15 cellular contexts compared by ENCODE assay signal in genomic region chr6:163671791-163672190, GRCh38.
A peak's percentile ranks its signal among the peaks of the same experiment; 100 is the strongest.
DNase-seq lines count a peak whose midpoint lies in the region; ATAC-seq and TF ChIP-seq lines count a peak whose summit lies in the region.
"Had no signal": no experiment of that assay in that cellular context is flagged by ENCODE, and none has a peak within 500 bp of the region (broad histone marks: within the 10 kb centered on the region; RNA-seq: fewer than 3 reads in every experiment).

No MANE protein-coding gene starts in this region.

- H4K8ac ChIP-seq in IMR-90 (ENCODE audit: low read depth in 2 of 2, low read length in 2 of 2) (no peak overlapping the region), mesenchymal stem cell (ENCODE audit: low read length) (no peak overlapping the region)

- H4K20me1 ChIP-seq in GM23338 (replicated peaks; ENCODE audit: insufficient read depth) (no peaks in the 10 kb centered on the region), IMR-90 (ENCODE audit: insufficient read depth, low read length) (no peaks in the 10 kb centered on the region)

- H3K9me3 Mint-ChIP-seq in GM23338: peaks cover 5% of the 10 kb centered on the region; the same call in 2 of the 3 replicates
- H3K9me3 Mint-ChIP-seq: CD4-positive, alpha-beta memory T cell had no signal

- H2BK12ac ChIP-seq in mesenchymal stem cell (ENCODE audit: low read length in 2 of 2): no peak overlapping the region

- H3K4ac ChIP-seq in IMR-90 (ENCODE audit: low read depth, low read length) (no peak overlapping the region), mesenchymal stem cell (ENCODE audit: low read depth in 1 of 2, low read length in 2 of 2) (no peak overlapping the region)

- no peaks in the 10 kb centered on the region for H3K27me3 ChIP-seq in GM23338 (ENCODE audit: insufficient read depth)
- peaks cover 1% of the 10 kb centered on the region; the same call in 1 of the 2 replicates for H3K27me3 ChIP-seq in IMR-90 (ENCODE audit: control insufficient read depth, insufficient read depth, low read length)
- no peaks in the 10 kb centered on the region for H3K27me3 ChIP-seq in mesenchymal stem cell (ENCODE audit: control insufficient read depth in 1 of 2, insufficient read depth in 1 of 2, low read length in 2 of 2)
- no peaks in the 10 kb centered on the region for H3K27me3 ChIP-seq in testis

- H3K27ac ChIP-seq in GM23338 (ENCODE audit: low read depth) (no peak overlapping the region), IMR-90 (ENCODE audit: insufficient read depth, low read length) (no peak overlapping the region), mesenchymal stem cell (ENCODE audit: low read length, poor library complexity, severe bottlenecking) (no peak overlapping the region), testis (no peak overlapping the region)

- no peak overlapping the region for H3K9ac ChIP-seq in IMR-90 (ENCODE audit: low read depth, low read length)
- H3K9ac ChIP-seq in mesenchymal stem cell (ENCODE audit: low read length): no peak overlapping the region

- H3F3A ChIP-seq in GM23338 (replicated peaks; ENCODE audit: low read depth): no peaks in the 10 kb centered on the region

- no peaks in the 10 kb centered on the region for H3K36me3 Mint-ChIP-seq in GM23338 (ENCODE audit: low read depth)
- H3K36me3 Mint-ChIP-seq: CD4-positive, alpha-beta memory T cell had no signal

- H4K5ac ChIP-seq in IMR-90 (ENCODE audit: low read depth, low read length): no peak overlapping the region

- H2BK120ac ChIP-seq in IMR-90 (ENCODE audit: low read depth, low read length) (no peak overlapping the region), mesenchymal stem cell (ENCODE audit: low read depth, low read length) (no peak overlapping the region)

- no peak for TF ChIP-seq RAD21 in IMR-90 (IDR thresholded peaks at IDR 0.05; ENCODE audit: low read length)

- H3K36me3 ChIP-seq in GM23338 (ENCODE audit: insufficient read depth) (no peaks in the 10 kb centered on the region), IMR-90 (ENCODE audit: control insufficient read depth, insufficient read depth, low read length) (no peaks in the 10 kb centered on the region), mesenchymal stem cell (ENCODE audit: control insufficient read depth in 1 of 2, insufficient read depth in 2 of 2, low read depth in 1 of 2, low read length in 2 of 2) (no peaks in the 10 kb centered on the region), testis (ENCODE audit: low read depth, missing control alignments) (no peaks in the 10 kb centered on the region)

- H3K18ac ChIP-seq in IMR-90 (ENCODE audit: low read depth, low read length) (no peak overlapping the region), mesenchymal stem cell (ENCODE audit: low read depth in 1 of 2, low read length in 2 of 2) (no peak overlapping the region)

- no peaks in the 10 kb centered on the region for H3K4me1 ChIP-seq in GM23338 (ENCODE audit: insufficient read depth)
- H3K4me1 ChIP-seq in IMR-90 (ENCODE audit: control insufficient read depth, insufficient read depth, low read length): no peaks in the 10 kb centered on the region
- no peaks in the 10 kb centered on the region for H3K4me1 ChIP-seq in mesenchymal stem cell (ENCODE audit: control insufficient read depth, insufficient read depth, low read depth, low read length)
- H3K4me1 ChIP-seq in testis: no peaks in the 10 kb centered on the region

- H2BK5ac ChIP-seq in IMR-90 (ENCODE audit: low read depth, low read length, poor library complexity, severe bottlenecking): no peak overlapping the region
- H2BK5ac ChIP-seq in mesenchymal stem cell (ENCODE audit: low read depth, low read length, poor library complexity, severe bottlenecking): no peak overlapping the region

- H2AFZ ChIP-seq in GM23338: peak overlapping the region; percentile 10; the same call in 1 of the 2 replicates
- peak overlapping the region; percentile 7 for H2AFZ ChIP-seq in IMR-90 (replicated peaks; ENCODE audit: low read length, poor library complexity)
- no peak overlapping the region for H2AFZ ChIP-seq in mesenchymal stem cell (ENCODE audit: low read depth, low read length)

- no peak overlapping the region for H3K14ac ChIP-seq in IMR-90 (replicated peaks; ENCODE audit: low read depth, low read length)
- no peak overlapping the region for H3K14ac ChIP-seq in mesenchymal stem cell (ENCODE audit: low read length in 2 of 2)

- H2AK5ac ChIP-seq in IMR-90 (ENCODE audit: low read depth, low read length) (no peak overlapping the region), mesenchymal stem cell (ENCODE audit: low read length, severe bottlenecking) (no peak overlapping the region)

- no peak overlapping the region for H2BK15ac ChIP-seq in IMR-90 (ENCODE audit: low read depth, low read length)
- no peak overlapping the region for H2BK15ac ChIP-seq in mesenchymal stem cell (ENCODE audit: low read depth, poor library complexity, severe bottlenecking)

- H3K4me3 ChIP-seq in GM23338 (no peak overlapping the region), IMR-90 (ENCODE audit: insufficient read depth, low read depth, low read length) (no peak overlapping the region), mesenchymal stem cell (ENCODE audit: insufficient read depth in 1 of 2, low read depth in 1 of 2, low read length in 2 of 2) (no peak overlapping the region), testis (peak overlapping the region; percentile 51 to 54)

- H3K4me2 ChIP-seq in GM23338: no peak overlapping the region
- H3K4me2 ChIP-seq in IMR-90 (ENCODE audit: low read depth, low read length): no peak overlapping the region
- H3K4me2 ChIP-seq in mesenchymal stem cell (ENCODE audit: low read length, poor library complexity, severe bottlenecking): no peak overlapping the region

- H3K27ac Mint-ChIP-seq in GM23338: no peak overlapping the region
- H3K27ac Mint-ChIP-seq: CD4-positive, alpha-beta memory T cell had no signal

- WGBS in IMR-90 (ENCODE audit: extremely low coverage in 2 of 2, insufficient read length in 1 of 2), 2 experiments: 99% methylated on average over 13 of the region's 25 CpGs; no CpG with 5 or more reads in 1 of the 2 experiments
- 94% methylated on average over 25 of the region's 25 CpGs for WGBS in mesenchymal stem cell
- WGBS in testis, 2 donors: 49 to 78% methylated on average over 12 to 25 of the region's 25 CpGs

- BruUV-seq in IMR-90 (replicated peaks; lab: Mats Ljungman, UMichigan): no TSS peak

- POLR2A ChIA-PET in IMR-90 (lab: Charles Lee; ENCODE audit: unreplicated experiment): no interaction called here

- DNase-seq in GM23338 (ENCODE audit: low spot score) (no peak), IMR-90 (no peak), mesenchymal stem cell (no peak), testis (no peak), GM19240 (ENCODE audit: insufficient read length, low spot score) (no peak)
- DNase-seq: C1 segment of cervical spinal cord; Calu3; CD4-positive, alpha-beta memory T cell; COR-L47; DMS53; DMS79 treated with DMSO at 0.1 percent for 48 hours; GF-D8; HCEC 1CT had no signal

- TF ChIP-seq CTCF in GM23338 (conservative IDR thresholded peaks at IDR 0.05; ENCODE audit: low read depth in 2 of 2) (no peak), IMR-90 (conservative IDR thresholded peaks at IDR 0.05; ENCODE audit: low read depth, low read length) (no peak), testis (IDR thresholded peaks at IDR 0.05) (no peak)

- no peaks in the 10 kb centered on the region for H3K9me1 ChIP-seq in IMR-90 (ENCODE audit: insufficient read depth, low read length)

- CTCF ChIA-PET in IMR-90 (lab: Yijun Ruan, JAX): no interaction called here

- in situ Hi-C loops in IMR-90 (cut with MboI; ENCODE audit: low sequenced_read_pairs): no loop called here

- ATAC-seq in GM23338 (no peak), IMR-90 (ENCODE audit: low read depth) (no peak), GM21423 (IDR thresholded peaks at IDR 0.05; ENCODE audit: unreplicated experiment) (no peak), GM21515 (IDR thresholded peaks at IDR 0.05; ENCODE audit: unreplicated experiment) (no peak)

- TF ChIP-seq POLR2A in IMR-90 (IDR thresholded peaks at IDR 0.05; ENCODE audit: low read depth, low read length): no peak
- no peak for TF ChIP-seq POLR2A in testis (IDR thresholded peaks at IDR 0.05)

- H3K9me2 ChIP-seq in GM23338 (ENCODE audit: insufficient read depth): no peaks in the 10 kb centered on the region; the same call in 1 of the 2 replicates

- H2BK20ac ChIP-seq in IMR-90 (ENCODE audit: low read depth, low read length): no peak overlapping the region

- no peaks in the 10 kb centered on the region for H3K27me3 Mint-ChIP-seq in GM23338 (ENCODE audit: insufficient read depth, low read depth, poor library complexity)

- H3K23ac ChIP-seq in IMR-90 (ENCODE audit: low read depth, low read length): no peak overlapping the region
- H3K23ac ChIP-seq in mesenchymal stem cell (ENCODE audit: low read length in 2 of 2): no peak overlapping the region

- no peaks in the 10 kb centered on the region for H3K79me1 ChIP-seq in IMR-90 (ENCODE audit: low read depth in 1 of 2, low read length in 2 of 2)
- no peaks in the 10 kb centered on the region for H3K79me1 ChIP-seq in mesenchymal stem cell (replicated peaks; ENCODE audit: low read length, poor library complexity, severe bottlenecking)

- intact Hi-C loops in IMR-90 (cut with micrococcal nuclease) (no loop called here), testis (cut with DNase I; ENCODE audit: low total_unique reads) (no loop called here)

- H3K9me3 ChIP-seq in IMR-90 (ENCODE audit: control insufficient read depth, insufficient read depth, low read length) (peaks cover 5% of the 10 kb centered on the region; the same call in 1 of the 2 replicates), mesenchymal stem cell (ENCODE audit: control insufficient read depth, low read length) (no peaks in the 10 kb centered on the region), testis (no peaks in the 10 kb centered on the region)

- H3K56ac ChIP-seq in IMR-90 (ENCODE audit: extremely low read depth, insufficient read depth, low read length): no peak overlapping the region

- no peaks in the 10 kb centered on the region for H3K79me2 ChIP-seq in GM23338 (replicated peaks; ENCODE audit: insufficient read depth)

- dilution Hi-C loops in IMR-90 (cut with HindIII; ENCODE audit: low sequenced_read_pairs, unreplicated experiment): no loop called here

- peaks cover 5% of the 10 kb centered on the region; the same call in 1 of the 3 replicates for H3K4me1 Mint-ChIP-seq in GM23338

- H4K91ac ChIP-seq in IMR-90 (ENCODE audit: insufficient read depth, low read depth, low read length) (no peak overlapping the region), mesenchymal stem cell (ENCODE audit: low read length) (peak overlapping the region; percentile 21)

- H2AK9ac ChIP-seq in IMR-90 (replicated peaks; ENCODE audit: low read depth, low read length, poor library complexity): no peak overlapping the region

- no peak overlapping the region for H3K4me3 Mint-ChIP-seq in GM23338
- H3K4me3 Mint-ChIP-seq: CD4-positive, alpha-beta memory T cell had no signal

TF ChIP-seq in GM23338, 12 proteins besides CTCF, POLR2A, EP300 and RAD21 (continues in another document):
- no peak for TF ChIP-seq ZNF331 (CRISPR knock-in tag; IDR thresholded peaks at IDR 0.05; ENCODE audit: low read depth)
- TF ChIP-seq EZH2phosphoT487 (IDR thresholded peaks at IDR 0.05; ENCODE audit: unreplicated experiment): no peak
- no peak for TF ChIP-seq NANOG (IDR thresholded peaks at IDR 0.05; ENCODE audit: borderline replicate concordance)

TF ChIP-seq in IMR-90, 13 proteins besides CTCF, POLR2A, EP300 and RAD21 (continues in another document):
- TF ChIP-seq FOS (IDR thresholded peaks at IDR 0.05; ENCODE audit: low read depth, low read length) (no peak), MAFK (IDR thresholded peaks at IDR 0.05; ENCODE audit: low read depth, low read length) (no peak), SMC3 (IDR thresholded peaks at IDR 0.05; ENCODE audit: low read depth, low read length) (no peak)

Comparison
In these comparisons a context has a peak if more than half of its experiments do, and no peak if none do; other contexts are left out.
1. H3K4me3 ChIP-seq: peak in testis (2 of 2); none in GM23338 (single experiment), IMR-90 (single experiment) and mesenchymal stem cell (0 of 2).